Comparison of ENCODE assay signal across 14 cellular contexts in genomic region chr13:110379905-110380341, GRCh38.
DNase-seq lines count a peak whose midpoint lies in the region; ATAC-seq and TF ChIP-seq lines count a peak whose summit lies in the region.
"Had no signal": no experiment of that assay in that cellular context is flagged by ENCODE, and none has a peak within 500 bp of the region (broad histone marks: within the 10 kb centered on the region; RNA-seq: fewer than 3 reads in every experiment).

No MANE protein-coding gene starts in this region.

- no peaks in the 10 kb centered on the region for H3K27me3 ChIP-seq in mesenchymal stem cell (ENCODE audit: control insufficient read depth in 1 of 2, insufficient read depth in 1 of 2, low read length in 2 of 2)
- H3K27me3 ChIP-seq in suprapubic skin: peaks cover 9% of the 10 kb centered on the region
- H3K27me3 ChIP-seq: heart right ventricle had no signal

- no peak overlapping the region for H2AFZ ChIP-seq in mesenchymal stem cell (ENCODE audit: low read depth, low read length)

- H3K4me1 ChIP-seq in mesenchymal stem cell (ENCODE audit: control insufficient read depth, insufficient read depth, low read depth, low read length) (peaks cover 29% of the 10 kb centered on the region), suprapubic skin (no peaks in the 10 kb centered on the region)

- H4K8ac ChIP-seq in mesenchymal stem cell (ENCODE audit: low read length): peak overlapping the region; percentile 9

- TF ChIP-seq EP300 in suprapubic skin (IDR thresholded peaks at IDR 0.05): no peak

- DNase-seq in A172 (ENCODE audit: low spot score): peak; percentile 55
- peak; percentile 10 for DNase-seq in HT-29 (ENCODE audit: low spot score)
- no peak for DNase-seq in coronary artery (ENCODE audit: low spot score)
- DNase-seq in mesenchymal stem cell: peak; percentile 74
- DNase-seq in suprapubic skin (ENCODE audit: low spot score in 2 of 2): no peak
- no peak for DNase-seq in kidney tubule cell (ENCODE audit: low spot score)
- DNase-seq in erythroblast (lab: John Stamatoyannopoulos, UW): no peak
- DNase-seq: activated CD4-positive, alpha-beta T cell treated with anti-CD3 and anti-CD28 coated beads for 48 hours; heart right ventricle; naive B cell; NCI-H526; stimulated activated naive CD8-positive, alpha-beta T cell treated with anti-CD3 and anti-CD28 coated beads, Interleukin-15, Interleukin-2, amounts not matched to agents 100 U/mL and 50 U/mL, for 24 hours had no signal

- WGBS in mesenchymal stem cell: 28% methylated on average over 2 of the region's 4 CpGs
- 66% methylated on average over 4 of the region's 4 CpGs for WGBS in suprapubic skin

- H2BK120ac ChIP-seq in mesenchymal stem cell (ENCODE audit: low read depth, low read length): no peak overlapping the region

- TF ChIP-seq POLR2A in suprapubic skin (IDR thresholded peaks at IDR 0.05) (no peak), erythroblast (IDR thresholded peaks at IDR 0.05; ENCODE audit: low read length) (no peak)

- peak overlapping the region in 1 of 2 experiments; percentile 46 for H2BK12ac ChIP-seq in mesenchymal stem cell (ENCODE audit: low read length in 2 of 2)

- H3K4me2 ChIP-seq in mesenchymal stem cell (ENCODE audit: low read length, poor library complexity, severe bottlenecking): no peak overlapping the region

- peak overlapping the region in 1 of 2 experiments; percentile 29 for H3K4ac ChIP-seq in mesenchymal stem cell (ENCODE audit: low read depth in 1 of 2, low read length in 2 of 2)

- H3K4me3 ChIP-seq in coronary artery: no peak overlapping the region
- no peak overlapping the region for H3K4me3 ChIP-seq in mesenchymal stem cell (ENCODE audit: insufficient read depth in 1 of 2, low read depth in 1 of 2, low read length in 2 of 2)
- no peak overlapping the region for H3K4me3 ChIP-seq in suprapubic skin
- H3K4me3 ChIP-seq: heart right ventricle had no signal

- no peak for TF ChIP-seq CTCF in coronary artery (IDR thresholded peaks at IDR 0.05)
- no peak for TF ChIP-seq CTCF in suprapubic skin (IDR thresholded peaks at IDR 0.05)

- H2BK15ac ChIP-seq in mesenchymal stem cell (ENCODE audit: low read depth, poor library complexity, severe bottlenecking): peak overlapping the region; percentile 12

- H2AK5ac ChIP-seq in mesenchymal stem cell (ENCODE audit: low read length, severe bottlenecking): peak overlapping the region; percentile 3

- no peak overlapping the region for H2BK5ac ChIP-seq in mesenchymal stem cell (ENCODE audit: low read depth, low read length, poor library complexity, severe bottlenecking)

- H3K23ac ChIP-seq in mesenchymal stem cell (ENCODE audit: low read length in 2 of 2): peak overlapping the region in 1 of 2 experiments; percentile 75

- peaks cover 22% of the 10 kb centered on the region for H3K79me1 ChIP-seq in mesenchymal stem cell (replicated peaks; ENCODE audit: low read length, poor library complexity, severe bottlenecking)

- peak overlapping the region; percentile 45 for H4K91ac ChIP-seq in mesenchymal stem cell (ENCODE audit: low read length)

- peak overlapping the region in 1 of 2 experiments; percentile 72 for H3K14ac ChIP-seq in mesenchymal stem cell (ENCODE audit: low read length in 2 of 2)

- H3K9me3 ChIP-seq in mesenchymal stem cell (ENCODE audit: control insufficient read depth, low read length) (no peaks in the 10 kb centered on the region), suprapubic skin (no peaks in the 10 kb centered on the region)
- H3K9me3 ChIP-seq: heart right ventricle had no signal

- H3K9ac ChIP-seq in mesenchymal stem cell (ENCODE audit: low read length): no peak overlapping the region

- peaks cover 0 to 40% of the 10 kb centered on the region in 2 experiments for H3K36me3 ChIP-seq in mesenchymal stem cell (ENCODE audit: control insufficient read depth in 1 of 2, insufficient read depth in 2 of 2, low read depth in 1 of 2, low read length in 2 of 2)
- no peaks in the 10 kb centered on the region for H3K36me3 ChIP-seq in suprapubic skin

- H3K18ac ChIP-seq in mesenchymal stem cell (ENCODE audit: low read depth in 1 of 2, low read length in 2 of 2): peak overlapping the region; percentile 81 to 82

- H3K27ac ChIP-seq in coronary artery: peak overlapping the region; percentile 72 to 79
- H3K27ac ChIP-seq in mesenchymal stem cell (ENCODE audit: low read length, poor library complexity, severe bottlenecking): peak overlapping the region; percentile 31
- no peak overlapping the region for H3K27ac ChIP-seq in suprapubic skin
- H3K27ac ChIP-seq: HL-60 had no signal

- ATAC-seq in HG03025 (IDR thresholded peaks at IDR 0.05; ENCODE audit: low FRiP score, unreplicated experiment): no peak
- ATAC-seq: stimulated activated naive CD8-positive, alpha-beta T cell treated with anti-CD3 and anti-CD28 coated beads, Interleukin-15, Interleukin-2, amounts not matched to agents 100 U/mL and 50 U/mL, for 24 hours had no signal

Comparison
In these comparisons a context has a peak if more than half of its experiments do, and no peak if none do; other contexts are left out.
1. DNase-seq: peak in A172 (single experiment), HT-29 (single experiment) and mesenchymal stem cell (single experiment); none in coronary artery (single experiment), suprapubic skin (0 of 2), kidney tubule cell (single experiment) and erythroblast (0 of 2).